In the genomic region with DNA sequence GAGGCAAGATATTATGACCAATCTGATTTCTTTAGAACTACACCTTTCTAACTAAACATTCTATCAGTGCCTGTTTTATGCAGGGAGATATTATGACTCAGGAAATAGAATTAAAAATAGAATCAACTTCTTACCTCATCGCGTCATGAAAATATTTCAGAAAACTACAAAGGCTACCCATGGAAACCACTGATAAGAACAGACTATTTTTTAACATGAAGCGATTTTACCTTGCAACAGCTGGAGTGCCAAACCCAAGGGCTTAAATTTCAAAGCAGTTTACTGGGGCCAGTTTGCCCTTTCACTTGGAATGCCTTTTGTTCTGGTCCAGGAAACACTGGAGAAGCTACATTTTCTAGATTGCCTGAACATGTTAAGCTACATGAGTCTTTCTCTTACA, we compare ENCODE assay signal across 12 cellular contexts.
DNase-seq lines count a peak whose midpoint lies in the region; ATAC-seq, FAIRE-seq and TF ChIP-seq lines count a peak whose summit lies in the region.
"Had no signal": no experiment of that assay in that cellular context is flagged by ENCODE, and none has a peak within 500 bp of the region (broad histone marks: within the 10 kb centered on the region; RNA-seq: fewer than 3 reads in every experiment).

No MANE protein-coding gene starts in this region.

- TF ChIP-seq EP300 in HepG2 (IDR thresholded peaks at IDR 0.05; ENCODE audit: low read depth in 2 of 2, low read length in 2 of 2) (no peak), HepG2 (CRISPR knock-in tag; IDR thresholded peaks at IDR 0.05; ENCODE audit: borderline replicate concordance) (no peak)

- H3K9ac ChIP-seq in HUES6 (ENCODE audit: low read length) (no peak overlapping the region), HepG2 (ENCODE audit: insufficient read depth, low read depth, low read length) (no peak overlapping the region)

- no peak for TF ChIP-seq POLR2A in HepG2 (IDR thresholded peaks at IDR 0.05; ENCODE audit: insufficient read depth in 1 of 2, low read depth in 2 of 2, low read length in 2 of 2)

- H3K4me2 ChIP-seq in HepG2 (ENCODE audit: low read depth, low read length), result no peak overlapping the region

- no peaks in the 10 kb centered on the region for H4K20me1 ChIP-seq in HepG2 (ENCODE audit: insufficient read depth, low read length)

- H2AFZ ChIP-seq in HepG2 (ENCODE audit: low read length), result no peak overlapping the region

- TF ChIP-seq RAD21 in HepG2 (CRISPR knock-in tag; IDR thresholded peaks at IDR 0.05), result no peak

- H3K4me1 ChIP-seq in HUES6 (ENCODE audit: control insufficient read depth, insufficient read depth, low read length) (peaks cover 27% of the 10 kb centered on the region), psoas muscle (peaks cover 23% of the 10 kb centered on the region), HepG2 (ENCODE audit: insufficient read depth, low read length) (no peaks in the 10 kb centered on the region)

- peak; percentile 63 for DNase-seq in glomerular visceral epithelial cell (ENCODE audit: extremely low spot score)
- no peak for DNase-seq in psoas muscle
- no peak for DNase-seq in HepG2 (ENCODE audit: low spot score)
- no peak for DNase-seq in NCI-H1436 treated with DMSO at 0.1 percent for 48 hours (lab: John Stamatoyannopoulos, UW)
- DNase-seq in stimulated activated CD4-positive, alpha-beta T cell treated with anti-CD3 and anti-CD28 coated beads, Interleukin-2, amount 100 ng/mL, for 24 hours, result no peak
- DNase-seq: activated CD8-positive, alpha-beta memory T cell treated with anti-CD3 and anti-CD28 coated beads, Interleukin-2, amount 50 U/mL, for 4 hours; NCI-H2227 treated with DMSO at 0.1 percent for 48 hours; T-cell had no signal

- POLR2A ChIA-PET in HepG2 (lab: Yijun Ruan, JAX), result no interaction called here

- 0 out of 2 replicates have a peak overlapping the region, but pooled peaks have one; percentile 9 for H3K27ac ChIP-seq in HUES6 (ENCODE audit: low read depth, low read length)
- H3K27ac ChIP-seq in psoas muscle, result peak overlapping the region; percentile 62
- H3K27ac ChIP-seq in HepG2 (ENCODE audit: extremely low read length, insufficient read depth, low read length), result no peak overlapping the region

- peaks cover 39% of the 10 kb centered on the region for H3K36me3 ChIP-seq in HUES6 (ENCODE audit: control insufficient read depth, insufficient read depth, low read length)
- peaks cover 2 to 68% of the 10 kb centered on the region in 2 donors for H3K36me3 ChIP-seq in psoas muscle (ENCODE audit: insufficient read depth in 1 of 2, low read depth in 1 of 2)
- no peaks in the 10 kb centered on the region for H3K36me3 ChIP-seq in HepG2 (replicated peaks in 1 of 2; ENCODE audit: control insufficient read depth in 1 of 2, insufficient read depth in 2 of 2, low read length in 2 of 2)

- 8 to 15% (median 12%) methylated on average over 3 of the region's 3 CpGs for WGBS in psoas muscle, 3 donors
- WGBS in HepG2 (ENCODE audit: low lambda C conversion rate), result 37% methylated on average over 3 of the region's 3 CpGs

- no peaks in the 10 kb centered on the region for H3K79me2 ChIP-seq in HepG2 (ENCODE audit: insufficient read depth, low read length)

- H3K4me3 ChIP-seq in HUES6 (ENCODE audit: low read depth, low read length) (no peak overlapping the region), psoas muscle (peak overlapping the region; percentile 27), HepG2 (replicated peaks in 1 of 3; ENCODE audit: insufficient read depth in 1 of 3, low read depth in 2 of 3, low read length in 3 of 3) (no peak overlapping the region)
- H3K4me3 ChIP-seq: coronary artery had no signal

- CTCF ChIA-PET in HepG2 (lab: Yijun Ruan, JAX; ENCODE audit: low intra/inter-chr PET ratio, low total read pairs), result no interaction called here

- in situ Hi-C loops in HepG2 (cut with HindIII; ENCODE audit: extremely low pct_ligation_motif_present, low pct_unique_long_range_greater_than_20kb), result no loop called here

- BruUV-seq in HepG2 (replicated peaks; lab: Mats Ljungman, UMichigan), result no TSS peak

- H3K27me3 ChIP-seq in HUES6 (ENCODE audit: control insufficient read depth, insufficient read depth, low read length), result no peaks in the 10 kb centered on the region
- no peaks in the 10 kb centered on the region for H3K27me3 ChIP-seq in psoas muscle (ENCODE audit: insufficient read depth in 3 of 3, low read length in 2 of 3)
- no peaks in the 10 kb centered on the region for H3K27me3 ChIP-seq in HepG2 (ENCODE audit: control insufficient read depth in 1 of 2, insufficient read depth in 2 of 2, low read length in 2 of 2)

- FAIRE-seq in HepG2 (lab: Jason Lieb, UNC), result no peak

- H3K9me3 ChIP-seq in HUES6 (ENCODE audit: control insufficient read depth, insufficient read depth, low read depth, low read length) (no peaks in the 10 kb centered on the region), psoas muscle (no peaks in the 10 kb centered on the region), HepG2 (ENCODE audit: low read length) (no peaks in the 10 kb centered on the region)

- intact Hi-C loops in psoas muscle (cut with DNase I), result no loop called here
- intact Hi-C loops in HepG2 (cut with micrococcal nuclease; ENCODE audit: unreplicated experiment), result no loop called here

- ATAC-seq in SK-N-SH treated with all-trans-retinoic acid at 6 μM for 48 hours (0 out of 3 replicates have a peak, but pooled peaks have one; percentile 18), psoas muscle (peak; percentile 30 to 59 (median 43)), GM19035 (IDR thresholded peaks at IDR 0.05; ENCODE audit: unreplicated experiment) (no peak), HepG2 (no peak)
- ATAC-seq: T-cell had no signal

- TF ChIP-seq CTCF in psoas muscle (IDR thresholded peaks at IDR 0.05), result no peak
- no peak for TF ChIP-seq CTCF in HepG2 (CRISPR knock-in tag; IDR thresholded peaks at IDR 0.05)

TF ChIP-seq in SK-N-SH treated with all-trans-retinoic acid at 6 μM for 48 hours, 23 proteins besides CTCF, POLR2A, EP300 and RAD21 (continues in another document):
- TF ChIP-seq GLIS3 (CRISPR knock-in tag; IDR thresholded peaks at IDR 0.05) (no peak), OSR1 (CRISPR knock-in tag; IDR thresholded peaks at IDR 0.05) (no peak), CREB5 (CRISPR knock-in tag; IDR thresholded peaks at IDR 0.05; ENCODE audit: low read depth) (no peak), PATZ1 (CRISPR knock-in tag; IDR thresholded peaks at IDR 0.05; ENCODE audit: borderline replicate concordance) (no peak), ZNF70 (CRISPR knock-in tag; IDR thresholded peaks at IDR 0.05) (no peak)

TF ChIP-seq in HepG2, 621 proteins besides CTCF, POLR2A, EP300 and RAD21:
- TF ChIP-seq ZNF607 (CRISPR knock-in tag; IDR thresholded peaks at IDR 0.05; ENCODE audit: borderline replicate concordance) (no peak), ZNF121 (CRISPR knock-in tag; IDR thresholded peaks at IDR 0.05) (no peak), CREM (IDR thresholded peaks at IDR 0.05) (no peak), CREM (CRISPR knock-in tag; IDR thresholded peaks at IDR 0.05) (no peak), HNRNPUL1 (IDR thresholded peaks at IDR 0.05; ENCODE audit: low read depth, low read length) (no peak), GZF1 (CRISPR knock-in tag; IDR thresholded peaks at IDR 0.05) (no peak)

Comparison
In these comparisons a context has a peak if more than half of its experiments do, and no peak if none do; other contexts are left out.
1. ATAC-seq: peak in SK-N-SH treated with all-trans-retinoic acid at 6 μM for 48 hours (single experiment) and psoas muscle (4 of 4); none in GM19035 (single experiment) and HepG2 (single experiment).